ENCODE assay signal across 26 cellular contexts in genomic region chr17:38619451-38619795, GRCh38. TPM values are rescaled to one million over a fixed set of nuclear protein-coding genes. Genes with fewer than 3 reads are reported as not detected.
"Had no signal": no experiment of that assay in that cellular context is flagged by ENCODE, and none has a peak within 500 bp of the region (broad histone marks: within the 10 kb centered on the region; RNA-seq: fewer than 3 reads in every experiment).

No MANE protein-coding gene starts in this region.

- ATAC-seq: activated CD8-positive, alpha-beta T cell treated with anti-CD3 and anti-CD28 coated beads, Interleukin-2, amount 10 ng/mL, durations not matched to agents 7 days and 5 days; T-helper 17 cell had no signal

- H3K36me3 Mint-ChIP-seq: activated naive CD4-positive, alpha-beta T cell treated with anti-CD3 and anti-CD28 coated beads, Interleukin-2, amount 50 U/mL, for 24 hours; WTC11 had no signal

- H3K9me3 Mint-ChIP-seq: activated naive CD4-positive, alpha-beta T cell treated with anti-CD3 and anti-CD28 coated beads, Interleukin-2, amount 50 U/mL, for 24 hours; activated T-cell treated with anti-CD3 and anti-CD28 coated beads, Interleukin-2, amount 50 U/mL, for 24 hours; activated T-helper 1 cell treated with anti-CD3 and anti-CD28 coated beads, Interleukin-12 subunit alpha, Interleukin-12 subunit beta, Interleukin-2, Interleukin-4 antibody, amounts not matched to agents 30 ng/mL and 10 ng/mL and 1 ng/mL, durations not matched to agents 14 hours and 24 hours and 36 hours; WTC11 had no signal

- H3K27me3 ChIP-seq: breast epithelium, colonic mucosa had no signal

- H3K4me3 Mint-ChIP-seq: activated CD8-positive, alpha-beta T cell treated with anti-CD3 and anti-CD28 coated beads, Interleukin-2, amount 10 ng/mL, durations not matched to agents 7 days and 5 days; activated naive CD4-positive, alpha-beta T cell treated with anti-CD3 and anti-CD28 coated beads, Interleukin-2, amount 50 U/mL, for 24 hours; activated T-cell treated with anti-CD3 and anti-CD28 coated beads, Interleukin-2, amount 50 U/mL, for 24 hours; activated T-helper 1 cell treated with anti-CD3 and anti-CD28 coated beads, Interleukin-12 subunit alpha, Interleukin-12 subunit beta, Interleukin-2, Interleukin-4 antibody, amounts not matched to agents 30 ng/mL and 10 ng/mL and 1 ng/mL, durations not matched to agents 14 hours and 24 hours and 36 hours; T-helper 17 cell; WTC11 had no signal

- H3K4me2 ChIP-seq: PC-9 had no signal

- H2AFZ ChIP-seq: PC-9 had no signal

- H3K4me3 ChIP-seq: breast epithelium, colonic mucosa, PC-9 had no signal

- H3K27ac Mint-ChIP-seq: activated CD8-positive, alpha-beta T cell treated with anti-CD3 and anti-CD28 coated beads, Interleukin-2, amount 10 ng/mL, durations not matched to agents 7 days and 5 days; activated naive CD4-positive, alpha-beta T cell treated with anti-CD3 and anti-CD28 coated beads, Interleukin-2, amount 50 U/mL, for 24 hours; activated T-cell treated with anti-CD3 and anti-CD28 coated beads, Interleukin-2, amount 50 U/mL, for 24 hours; activated T-helper 1 cell treated with anti-CD3 and anti-CD28 coated beads, Interleukin-12 subunit alpha, Interleukin-12 subunit beta, Interleukin-2, Interleukin-4 antibody, amounts not matched to agents 30 ng/mL and 10 ng/mL and 1 ng/mL, durations not matched to agents 14 hours and 24 hours and 36 hours; T-helper 17 cell; WTC11 had no signal

- DNase-seq: activated CD4-positive, alpha-beta T cell treated with anti-CD3 and anti-CD28 coated beads for 48 hours; activated CD4-positive, alpha-beta T cell treated with anti-CD3 and anti-CD28 coated beads, Interleukin-2, amount 50 U/mL, for 4 hours; activated CD4-positive, CD25-positive, alpha-beta regulatory T cell treated with anti-CD3 and anti-CD28 coated beads, Interleukin-2, amount 50 U/mL, for 72 hours; activated CD8-positive, alpha-beta T cell treated with anti-CD3 and anti-CD28 coated beads, Interleukin-2, amount 10 ng/mL, durations not matched to agents 7 days and 5 days; activated gamma-delta T cell treated with Interleukin-2 at 50 U/mL for 16 hours; caudate nucleus; colonic mucosa; NCI-H1092; NCI-H1417; NCI-H1930; NCI-H2107; NCI-H2171 treated with DMSO at 0.1 percent for 48 hours; NCI-H226; NCI-H510A; NCI-H69; PC-9; SIG-M5; T-helper 17 cell; T-helper 9 cell had no signal

- H3K4me1 Mint-ChIP-seq: activated naive CD4-positive, alpha-beta T cell treated with anti-CD3 and anti-CD28 coated beads, Interleukin-2, amount 50 U/mL, for 24 hours had no signal

- H3K9me3 ChIP-seq: breast epithelium, colonic mucosa had no signal

- H3K4me1 ChIP-seq: breast epithelium, colonic mucosa had no signal

- H3K27ac ChIP-seq: breast epithelium, colonic mucosa, PC-9 had no signal

- H3K36me3 ChIP-seq: breast epithelium, colonic mucosa had no signal

RNA-seq across cellular contexts. Expression of gene SRCIN1, which starts 13.7 kb away (rescaled TPM):
- total RNA-seq: LHCN-M2, M059J had no signal
